In the genomic region with DNA sequence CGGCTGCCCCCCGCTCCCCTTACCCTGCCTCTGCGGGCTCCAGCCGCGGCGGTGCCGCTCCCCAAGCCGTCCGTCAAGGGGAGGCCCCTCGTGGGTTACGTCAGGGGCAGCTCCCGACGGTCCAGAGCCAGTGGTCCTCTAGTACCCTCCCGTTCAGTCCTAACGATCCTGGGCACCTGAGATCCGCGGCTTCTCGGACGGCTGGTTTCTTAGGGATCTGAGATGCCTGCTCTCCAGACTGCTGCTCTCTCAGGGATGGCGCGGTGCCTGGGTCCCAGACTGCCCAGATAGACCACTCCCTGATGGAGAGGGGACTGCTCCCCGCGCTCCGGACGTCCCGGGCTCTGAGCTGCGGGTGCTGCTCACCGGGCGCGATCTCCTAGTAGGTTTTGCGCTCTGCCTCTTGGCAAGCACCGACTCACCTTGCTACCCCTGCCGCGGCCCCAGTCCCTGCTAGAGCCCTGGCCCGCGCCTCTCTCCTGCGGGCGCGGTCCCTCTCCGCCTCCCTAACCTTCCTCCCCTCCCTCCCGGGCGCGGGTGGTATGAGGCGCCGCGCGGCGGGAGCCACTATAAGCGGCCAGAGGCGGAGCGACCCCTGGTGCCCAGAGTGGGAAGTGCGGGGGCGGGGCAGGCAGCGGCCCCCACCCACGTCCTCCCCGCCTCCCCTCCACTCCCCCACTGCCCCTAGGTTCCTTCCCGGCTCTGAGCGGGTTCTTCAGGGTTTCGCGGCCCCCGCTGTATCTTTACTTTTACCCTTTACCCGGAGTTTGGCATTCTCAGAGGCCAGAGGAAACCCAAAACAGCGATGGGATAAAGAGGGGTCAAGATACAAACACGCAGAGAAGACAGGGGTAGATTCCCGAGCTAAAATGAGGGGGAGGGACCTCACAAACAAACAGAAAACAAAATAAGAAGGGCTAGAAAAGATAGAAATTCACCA, we compare ENCODE assay signal across 1 cellular context.
TF ChIP-seq lines count a peak whose summit lies in the region.

A gene (minus strand): TSS at position 544 of the 940 bp plus-strand sequence. CDS start 711 bp downstream, outside the sequence.

TF ChIP-seq in K562, 482 proteins besides CTCF, POLR2A, EP300 and RAD21 (continued from another document):
- TF ChIP-seq, protein P1, sequence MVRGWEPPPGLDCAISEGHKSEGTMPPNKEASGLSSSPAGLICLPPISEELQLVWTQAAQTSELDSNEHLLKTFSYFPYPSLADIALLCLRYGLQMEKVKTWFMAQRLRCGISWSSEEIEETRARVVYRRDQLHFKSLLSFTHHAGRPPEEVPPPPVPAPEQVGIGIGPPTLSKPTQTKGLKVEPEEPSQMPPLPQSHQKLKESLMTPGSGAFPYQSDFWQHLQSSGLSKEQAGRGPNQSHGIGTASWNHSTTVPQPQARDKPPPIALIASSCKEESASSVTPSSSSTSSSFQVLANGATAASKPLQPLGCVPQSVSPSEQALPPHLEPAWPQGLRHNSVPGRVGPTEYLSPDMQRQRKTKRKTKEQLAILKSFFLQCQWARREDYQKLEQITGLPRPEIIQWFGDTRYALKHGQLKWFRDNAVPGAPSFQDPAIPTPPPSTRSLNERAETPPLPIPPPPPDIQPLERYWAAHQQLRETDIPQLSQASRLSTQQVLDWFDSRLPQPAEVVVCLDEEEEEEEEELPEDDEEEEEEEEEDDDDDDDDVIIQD (CRISPR knock-in tag; IDR thresholded peaks at IDR 0.05), result no peak
- TF ChIP-seq CTBP1 (IDR thresholded peaks at IDR 0.05; ENCODE audit: borderline replicate concordance) (peak; percentile 49; the same call in 1 of the 2 replicates), CREBBP (IDR thresholded peaks at IDR 0.05; ENCODE audit: low read depth, low read length) (no peak), GABPB1 (CRISPR knock-in tag; IDR thresholded peaks at IDR 0.05) (0 out of 2 replicates have a peak, but pooled peaks have one; percentile 5), GTF2A2 (tag; IDR thresholded peaks at IDR 0.05) (no peak), TCFL5 (CRISPR knock-in tag; conservative IDR thresholded peaks at IDR 0.05) (no peak), TOE1 (IDR thresholded peaks at IDR 0.05; ENCODE audit: borderline replicate concordance) (no peak), TOE1 (CRISPR knock-in tag; IDR thresholded peaks at IDR 0.05; ENCODE audit: borderline replicate concordance, low read depth) (no peak), KDM5B (IDR thresholded peaks at IDR 0.05; ENCODE audit: insufficient replicate concordance, low read depth, low read length) (peak; percentile 58), ZNF311 (CRISPR knock-in tag; IDR thresholded peaks at IDR 0.05) (no peak), SUPT5H (IDR thresholded peaks at IDR 0.05) (no peak; the same call in 1 of the 2 replicates), TBP (optimal IDR thresholded peaks at IDR 0.05; ENCODE audit: low read depth, low read length) (peak; percentile 93), EZH2 (IDR thresholded peaks at IDR 0.05; ENCODE audit: borderline replicate concordance, low read depth, low read length) (no peak), RBFOX2 (IDR thresholded peaks at IDR 0.05; ENCODE audit: low read depth, low read length) (peak; percentile 82)
- TF ChIP-seq, protein P2, sequence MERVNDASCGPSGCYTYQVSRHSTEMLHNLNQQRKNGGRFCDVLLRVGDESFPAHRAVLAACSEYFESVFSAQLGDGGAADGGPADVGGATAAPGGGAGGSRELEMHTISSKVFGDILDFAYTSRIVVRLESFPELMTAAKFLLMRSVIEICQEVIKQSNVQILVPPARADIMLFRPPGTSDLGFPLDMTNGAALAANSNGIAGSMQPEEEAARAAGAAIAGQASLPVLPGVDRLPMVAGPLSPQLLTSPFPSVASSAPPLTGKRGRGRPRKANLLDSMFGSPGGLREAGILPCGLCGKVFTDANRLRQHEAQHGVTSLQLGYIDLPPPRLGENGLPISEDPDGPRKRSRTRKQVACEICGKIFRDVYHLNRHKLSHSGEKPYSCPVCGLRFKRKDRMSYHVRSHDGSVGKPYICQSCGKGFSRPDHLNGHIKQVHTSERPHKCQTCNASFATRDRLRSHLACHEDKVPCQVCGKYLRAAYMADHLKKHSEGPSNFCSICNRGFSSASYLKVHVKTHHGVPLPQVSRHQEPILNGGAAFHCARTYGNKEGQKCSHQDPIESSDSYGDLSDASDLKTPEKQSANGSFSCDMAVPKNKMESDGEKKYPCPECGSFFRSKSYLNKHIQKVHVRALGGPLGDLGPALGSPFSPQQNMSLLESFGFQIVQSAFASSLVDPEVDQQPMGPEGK (CRISPR knock-in tag; IDR thresholded peaks at IDR 0.05; ENCODE audit: borderline replicate concordance), result no peak
- TF ChIP-seq, protein P3, sequence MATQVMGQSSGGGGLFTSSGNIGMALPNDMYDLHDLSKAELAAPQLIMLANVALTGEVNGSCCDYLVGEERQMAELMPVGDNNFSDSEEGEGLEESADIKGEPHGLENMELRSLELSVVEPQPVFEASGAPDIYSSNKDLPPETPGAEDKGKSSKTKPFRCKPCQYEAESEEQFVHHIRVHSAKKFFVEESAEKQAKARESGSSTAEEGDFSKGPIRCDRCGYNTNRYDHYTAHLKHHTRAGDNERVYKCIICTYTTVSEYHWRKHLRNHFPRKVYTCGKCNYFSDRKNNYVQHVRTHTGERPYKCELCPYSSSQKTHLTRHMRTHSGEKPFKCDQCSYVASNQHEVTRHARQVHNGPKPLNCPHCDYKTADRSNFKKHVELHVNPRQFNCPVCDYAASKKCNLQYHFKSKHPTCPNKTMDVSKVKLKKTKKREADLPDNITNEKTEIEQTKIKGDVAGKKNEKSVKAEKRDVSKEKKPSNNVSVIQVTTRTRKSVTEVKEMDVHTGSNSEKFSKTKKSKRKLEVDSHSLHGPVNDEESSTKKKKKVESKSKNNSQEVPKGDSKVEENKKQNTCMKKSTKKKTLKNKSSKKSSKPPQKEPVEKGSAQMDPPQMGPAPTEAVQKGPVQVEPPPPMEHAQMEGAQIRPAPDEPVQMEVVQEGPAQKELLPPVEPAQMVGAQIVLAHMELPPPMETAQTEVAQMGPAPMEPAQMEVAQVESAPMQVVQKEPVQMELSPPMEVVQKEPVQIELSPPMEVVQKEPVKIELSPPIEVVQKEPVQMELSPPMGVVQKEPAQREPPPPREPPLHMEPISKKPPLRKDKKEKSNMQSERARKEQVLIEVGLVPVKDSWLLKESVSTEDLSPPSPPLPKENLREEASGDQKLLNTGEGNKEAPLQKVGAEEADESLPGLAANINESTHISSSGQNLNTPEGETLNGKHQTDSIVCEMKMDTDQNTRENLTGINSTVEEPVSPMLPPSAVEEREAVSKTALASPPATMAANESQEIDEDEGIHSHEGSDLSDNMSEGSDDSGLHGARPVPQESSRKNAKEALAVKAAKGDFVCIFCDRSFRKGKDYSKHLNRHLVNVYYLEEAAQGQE (CRISPR knock-in tag; IDR thresholded peaks at IDR 0.05; ENCODE audit: low read depth), result no peak
- TF ChIP-seq, protein P4, sequence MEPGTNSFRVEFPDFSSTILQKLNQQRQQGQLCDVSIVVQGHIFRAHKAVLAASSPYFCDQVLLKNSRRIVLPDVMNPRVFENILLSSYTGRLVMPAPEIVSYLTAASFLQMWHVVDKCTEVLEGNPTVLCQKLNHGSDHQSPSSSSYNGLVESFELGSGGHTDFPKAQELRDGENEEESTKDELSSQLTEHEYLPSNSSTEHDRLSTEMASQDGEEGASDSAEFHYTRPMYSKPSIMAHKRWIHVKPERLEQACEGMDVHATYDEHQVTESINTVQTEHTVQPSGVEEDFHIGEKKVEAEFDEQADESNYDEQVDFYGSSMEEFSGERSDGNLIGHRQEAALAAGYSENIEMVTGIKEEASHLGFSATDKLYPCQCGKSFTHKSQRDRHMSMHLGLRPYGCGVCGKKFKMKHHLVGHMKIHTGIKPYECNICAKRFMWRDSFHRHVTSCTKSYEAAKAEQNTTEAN (CRISPR knock-in tag; IDR thresholded peaks at IDR 0.05), result 0 out of 2 replicates have a peak, but pooled peaks have one; percentile 35
- TF ChIP-seq, protein P5, sequence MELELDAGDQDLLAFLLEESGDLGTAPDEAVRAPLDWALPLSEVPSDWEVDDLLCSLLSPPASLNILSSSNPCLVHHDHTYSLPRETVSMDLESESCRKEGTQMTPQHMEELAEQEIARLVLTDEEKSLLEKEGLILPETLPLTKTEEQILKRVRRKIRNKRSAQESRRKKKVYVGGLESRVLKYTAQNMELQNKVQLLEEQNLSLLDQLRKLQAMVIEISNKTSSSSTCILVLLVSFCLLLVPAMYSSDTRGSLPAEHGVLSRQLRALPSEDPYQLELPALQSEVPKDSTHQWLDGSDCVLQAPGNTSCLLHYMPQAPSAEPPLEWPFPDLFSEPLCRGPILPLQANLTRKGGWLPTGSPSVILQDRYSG (tag; conservative IDR thresholded peaks at IDR 0.05; ENCODE audit: low read depth), result no peak
- TF ChIP-seq, protein P6, sequence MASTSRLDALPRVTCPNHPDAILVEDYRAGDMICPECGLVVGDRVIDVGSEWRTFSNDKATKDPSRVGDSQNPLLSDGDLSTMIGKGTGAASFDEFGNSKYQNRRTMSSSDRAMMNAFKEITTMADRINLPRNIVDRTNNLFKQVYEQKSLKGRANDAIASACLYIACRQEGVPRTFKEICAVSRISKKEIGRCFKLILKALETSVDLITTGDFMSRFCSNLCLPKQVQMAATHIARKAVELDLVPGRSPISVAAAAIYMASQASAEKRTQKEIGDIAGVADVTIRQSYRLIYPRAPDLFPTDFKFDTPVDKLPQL (IDR thresholded peaks at IDR 0.05; ENCODE audit: extremely low read depth, insufficient read length), result no peak
- TF ChIP-seq, protein P7, sequence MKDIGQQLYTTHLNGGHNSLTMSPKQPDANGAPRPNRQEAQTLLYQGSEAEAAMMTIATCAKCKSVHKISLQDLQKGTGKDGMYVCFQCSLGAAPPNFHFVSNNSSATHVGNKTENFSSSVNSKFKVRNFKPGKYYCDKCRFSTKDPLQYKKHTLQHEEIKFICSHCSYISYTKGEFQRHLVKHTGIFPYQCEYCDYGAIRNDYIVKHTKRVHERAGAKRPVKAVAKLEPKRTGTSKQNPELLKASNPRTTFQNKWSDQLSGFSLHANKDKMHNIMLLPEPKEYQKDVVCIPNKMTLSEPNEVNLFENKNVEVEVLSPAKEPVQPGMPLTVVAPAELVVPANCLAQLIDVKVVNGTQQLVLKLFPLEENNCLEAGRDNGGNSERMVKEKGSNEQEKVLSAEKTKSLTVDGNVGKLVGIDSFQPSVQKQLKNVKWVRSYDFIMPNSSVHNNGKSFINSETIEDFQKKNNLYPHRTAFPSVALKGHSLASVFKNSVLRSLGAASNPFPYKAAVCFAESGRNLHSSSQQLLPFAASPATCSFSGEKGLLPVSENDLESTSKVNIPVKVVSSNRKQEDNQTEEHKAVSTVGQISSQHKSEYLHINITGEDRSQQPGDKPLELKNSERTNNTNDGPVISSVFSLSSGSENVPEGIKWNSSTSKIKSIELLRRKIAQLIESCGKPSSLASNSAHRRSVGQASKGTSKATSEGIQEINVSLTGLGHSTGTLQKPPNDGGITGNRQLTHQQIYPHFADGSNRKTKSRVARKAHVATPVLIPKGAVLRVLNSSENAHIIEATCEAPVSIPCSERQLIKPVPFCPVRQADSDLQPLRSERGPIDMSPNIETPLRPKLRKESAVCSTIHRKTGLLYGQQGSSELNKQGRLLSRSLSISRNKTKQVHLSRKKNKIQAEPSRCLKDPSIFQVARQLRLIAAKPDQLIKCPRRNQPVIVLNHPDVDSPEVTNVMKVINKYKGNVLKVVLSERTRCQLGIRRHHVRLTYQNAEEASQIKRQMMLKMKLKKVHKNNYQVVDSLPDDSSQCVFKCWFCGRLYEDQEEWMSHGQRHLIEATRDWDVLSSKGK (CRISPR knock-in tag; IDR thresholded peaks at IDR 0.05), result no peak
